8 cellular contexts compared by ENCODE assay signal in the genomic region with DNA sequence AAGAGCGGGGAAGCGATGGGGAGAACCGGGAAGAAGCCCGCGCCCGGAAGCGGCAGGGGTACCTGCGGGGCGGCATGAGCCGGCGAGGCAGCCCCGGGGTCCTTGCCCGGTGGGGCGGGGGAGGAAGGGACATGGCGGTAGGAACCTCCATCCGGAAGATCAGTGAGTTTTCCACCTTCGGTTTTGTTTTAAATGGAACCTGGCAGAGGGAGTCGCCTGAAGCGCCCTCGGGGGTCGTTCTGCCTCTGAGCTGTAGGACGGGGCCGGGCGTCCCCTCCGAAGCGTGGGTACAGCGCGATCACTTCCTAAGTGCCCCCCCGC. TPM values are rescaled to one million over a fixed set of nuclear protein-coding genes. Genes with fewer than 3 reads are reported as not detected.
A peak's percentile ranks its signal among the peaks of the same experiment; 100 is the strongest.
DNase-seq lines count a peak whose midpoint lies in the region; ATAC-seq and TF ChIP-seq lines count a peak whose summit lies in the region.

No MANE protein-coding gene starts in this region.

- intact Hi-C loops in ascending aorta (cut with DNase I): loop anchor here (1.0 to 5.0 kb wide), 4 partner anchors 23 to 54 kb away; no protein-coding TSS in a partner anchor
- intact Hi-C loops in lower leg skin (cut with DNase I; ENCODE audit: low total_unique reads): no loop called here
- intact Hi-C loops in upper lobe of right lung (cut with DNase I): no loop called here

- WGBS in lower leg skin, 2 donors: 1 to 2% methylated on average over 17 to 21 of the region's 29 CpGs

- no peak for TF ChIP-seq POLR2A in lower leg skin (IDR thresholded peaks at IDR 0.05)

- DNase-seq in stimulated activated CD4-positive, alpha-beta T cell treated with anti-CD3 and anti-CD28 coated beads, Interleukin-12 subunit alpha, Interleukin-12 subunit beta, amount 100 ng/mL, for 4 hours: peak; percentile 32
- no peak for DNase-seq in stimulated activated CD4-positive, alpha-beta T cell treated with anti-CD3 and anti-CD28 coated beads, Interleukin-4, amount 100 ng/mL, for 24 hours
- no peak for DNase-seq in ascending aorta (ENCODE audit: low spot score in 2 of 2)
- no peak for DNase-seq in lower leg skin (ENCODE audit: low spot score in 2 of 2)
- DNase-seq in upper lobe of right lung: no peak
- DNase-seq in MM.1S: no peak
- DNase-seq in HPDE6-E6E7 (ENCODE audit: extremely low spot score): no peak

- H3K9me3 ChIP-seq in ascending aorta (no peaks in the 10 kb centered on the region), upper lobe of right lung (no peaks in the 10 kb centered on the region), MM.1S (replicated peaks; ENCODE audit: insufficient read depth, low read length) (no peaks in the 10 kb centered on the region)

- H3F3A ChIP-seq in MM.1S (ENCODE audit: insufficient read depth, low read length): no peaks in the 10 kb centered on the region

- H3K4me2 ChIP-seq in MM.1S (ENCODE audit: low read depth, low read length): no peak overlapping the region

- H3K79me2 ChIP-seq in MM.1S (ENCODE audit: low read length): no peaks in the 10 kb centered on the region

- H3K27ac ChIP-seq in ascending aorta (peak overlapping the region; percentile 72 to 78), upper lobe of right lung (peak overlapping the region; percentile 24), MM.1S (ENCODE audit: low read length) (no peak overlapping the region)

- no peaks in the 10 kb centered on the region for H3K9me2 ChIP-seq in MM.1S (replicated peaks; ENCODE audit: insufficient read depth, low read length)

- ATAC-seq in HG03342 (IDR thresholded peaks at IDR 0.05; ENCODE audit: unreplicated experiment): peak; percentile 4
- ATAC-seq in upper lobe of right lung: no peak

- H2AFZ ChIP-seq in MM.1S (ENCODE audit: low read length): no peak overlapping the region

- H3K36me3 ChIP-seq in ascending aorta (no peaks in the 10 kb centered on the region), upper lobe of right lung (no peaks in the 10 kb centered on the region), MM.1S (replicated peaks; ENCODE audit: insufficient read depth, low read length) (no peaks in the 10 kb centered on the region)

- TF ChIP-seq CTCF in ascending aorta (IDR thresholded peaks at IDR 0.05) (no peak), lower leg skin (IDR thresholded peaks at IDR 0.05) (no peak), upper lobe of right lung (IDR thresholded peaks at IDR 0.05) (no peak), MM.1S (IDR thresholded peaks at IDR 0.05; ENCODE audit: low read length) (no peak)

- H3K4me3 ChIP-seq in ascending aorta (peak overlapping the region; percentile 87), lower leg skin (ENCODE audit: low read depth, poor library complexity, severe bottlenecking) (peak overlapping the region; percentile 85), upper lobe of right lung (peak overlapping the region; percentile 59), MM.1S (ENCODE audit: low read length) (no peak overlapping the region)

- H4K20me1 ChIP-seq in MM.1S (ENCODE audit: insufficient read depth, low read length): no peaks in the 10 kb centered on the region

- no peak overlapping the region for H3K9ac ChIP-seq in MM.1S (ENCODE audit: low read length)

- H3K4me1 ChIP-seq in ascending aorta: peaks cover 0 to 14% of the 10 kb centered on the region in 2 donors
- H3K4me1 ChIP-seq in upper lobe of right lung: no peaks in the 10 kb centered on the region
- H3K4me1 ChIP-seq in MM.1S (ENCODE audit: low read length): no peaks in the 10 kb centered on the region

- no peaks in the 10 kb centered on the region for H3K27me3 ChIP-seq in ascending aorta
- H3K27me3 ChIP-seq in upper lobe of right lung: no peaks in the 10 kb centered on the region
- H3K27me3 ChIP-seq in MM.1S (replicated peaks; ENCODE audit: insufficient read depth, low read length): no peaks in the 10 kb centered on the region

RNA-seq across cellular contexts. Expression of a gene that starts 0.5 kb away (rescaled TPM):
- total RNA-seq in ascending aorta (197 TPM), lower leg skin (10 to 100 TPM; 54.9 to 79.3 (median 65.5) TPM), upper lobe of right lung (29.3 TPM)
